ENCODE assay signal across 8 cellular contexts in genomic region chr3:14424711-14425573, GRCh38. TPM values are rescaled to one million over a fixed set of nuclear protein-coding genes. Genes with fewer than 3 reads are reported as not detected.
DNase-seq lines count a peak whose midpoint lies in the region; ATAC-seq lines count a peak whose summit lies in the region.

No MANE protein-coding gene starts in this region.

- peaks cover 63% of the 10 kb centered on the region for H3K36me3 Mint-ChIP-seq in activated T-cell treated with anti-CD3 and anti-CD28 coated beads, Interleukin-2, amount 50 U/mL, for 24 hours (ENCODE audit: low read depth)

- DNase-seq in DMS79 (lab: John Stamatoyannopoulos, UW) (peak; percentile 46), M059J (ENCODE audit: low read depth) (peak; percentile 86), myocyte (ENCODE audit: low read depth) (peak; percentile 68), epidermal melanocyte (ENCODE audit: insufficient read length, low spot score) (no peak), T1000 (lab: John Stamatoyannopoulos, UW) (no peak), SW 1271 (lab: John Stamatoyannopoulos, UW) (no peak)
- DNase-seq in activated T-cell treated with anti-CD3 and anti-CD28 coated beads, Interleukin-2, amount 50 U/mL, for 24 hours = no peak

- no peaks in the 10 kb centered on the region for H3K27me3 Mint-ChIP-seq in activated T-cell treated with anti-CD3 and anti-CD28 coated beads, Interleukin-2, amount 50 U/mL, for 24 hours

- peak overlapping the region; percentile 58 for H3K4me3 Mint-ChIP-seq in activated T-cell treated with anti-CD3 and anti-CD28 coated beads, Interleukin-2, amount 50 U/mL, for 24 hours

- H3K9me3 Mint-ChIP-seq in activated T-cell treated with anti-CD3 and anti-CD28 coated beads, Interleukin-2, amount 50 U/mL, for 24 hours = no peaks in the 10 kb centered on the region

- H3K27ac Mint-ChIP-seq in activated T-cell treated with anti-CD3 and anti-CD28 coated beads, Interleukin-2, amount 50 U/mL, for 24 hours = peak overlapping the region; percentile 90

- ATAC-seq in HG03108 (IDR thresholded peaks at IDR 0.05; ENCODE audit: unreplicated experiment) = no peak

- H3K4me1 Mint-ChIP-seq in activated T-cell treated with anti-CD3 and anti-CD28 coated beads, Interleukin-2, amount 50 U/mL, for 24 hours (ENCODE audit: low read depth) = peaks cover 90% of the 10 kb centered on the region

RNA-seq across cellular contexts. Expression of gene SLC6A6, which starts 22.5 kb away (rescaled TPM):
- total RNA-seq in M059J (2014; rRNA removed; shearing (Covaris generic)) = 24.6 and 43.3 TPM in 2 replicates
- total RNA-seq in myocyte = 63.3 and 79.9 TPM in 2 replicates
- polyA plus RNA-seq in myocyte (2012) = 45.9 TPM

Comparison
In these comparisons a context has a peak if more than half of its experiments do, and no peak if none do; other contexts are left out.
1. DNase-seq: peak in DMS79 (single experiment), M059J (single experiment) and myocyte (single experiment); none in activated T-cell treated with anti-CD3 and anti-CD28 coated beads, Interleukin-2, amount 50 U/mL, for 24 hours (single experiment), epidermal melanocyte (single experiment), T1000 (single experiment) and SW 1271 (0 of 2).